8 cellular contexts compared by ENCODE assay signal in the genomic region with DNA sequence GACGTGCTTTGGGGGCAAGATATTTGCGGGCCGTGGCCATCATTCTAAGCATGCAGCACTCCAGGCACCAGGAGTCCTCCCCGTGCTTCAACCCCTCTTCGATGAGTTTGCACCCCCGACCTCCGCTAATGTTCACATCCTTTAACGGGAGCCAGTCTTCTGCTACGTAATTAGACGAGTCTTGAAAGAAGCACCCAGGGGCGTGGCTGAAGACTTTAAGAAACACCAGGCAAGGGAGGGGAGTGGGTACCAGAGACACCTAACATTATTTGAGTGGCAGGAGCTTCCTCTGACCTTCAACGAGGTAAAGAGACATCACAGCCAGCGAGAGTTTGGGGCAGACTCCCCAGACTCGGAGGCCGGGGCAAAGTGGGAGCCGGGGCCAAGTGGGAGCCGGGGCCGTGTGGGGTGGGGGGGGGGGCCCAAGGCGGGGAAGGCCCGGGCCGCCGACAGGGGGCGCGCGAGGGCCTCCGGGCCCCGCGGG.
DNase-seq lines count a peak whose midpoint lies in the region; ATAC-seq and TF ChIP-seq lines count a peak whose summit lies in the region.

No MANE protein-coding gene starts in this region.

- DNase-seq in OCI-M1 (lab: John Stamatoyannopoulos, UW) (peak; percentile 73), cerebellar cortex (ENCODE audit: low spot score) (peak; percentile 18), HK-2 (ENCODE audit: unreplicated experiment) (no peak), hepatic stellate cell (ENCODE audit: low spot score) (no peak)

- no peaks in the 10 kb centered on the region for H3K9me3 ChIP-seq in muscle layer of colon (ENCODE audit: low read length)

- no peaks in the 10 kb centered on the region for H3K27me3 ChIP-seq in muscle layer of colon (ENCODE audit: control insufficient read depth in 1 of 2, insufficient read depth in 2 of 2, low read length in 2 of 2)

- ATAC-seq in GM18498 (IDR thresholded peaks at IDR 0.05; ENCODE audit: unreplicated experiment) (peak; percentile 30), HG02870 (IDR thresholded peaks at IDR 0.05; ENCODE audit: unreplicated experiment) (peak; percentile 31)

- peaks cover 25% of the 10 kb centered on the region for H3K4me1 ChIP-seq in muscle layer of colon (ENCODE audit: insufficient read depth, low read length)

- peak overlapping the region in 1 of 2 donors; percentile 37 for H3K4me3 ChIP-seq in muscle layer of colon (ENCODE audit: low read depth in 1 of 2, low read length in 2 of 2)

- peak overlapping the region; percentile 76; the same call in 1 of the 2 replicates for H3K27ac ChIP-seq in 22Rv1
- peak overlapping the region; percentile 52 for H3K27ac ChIP-seq in muscle layer of colon (ENCODE audit: low read depth, low read length)

- peak overlapping the region; percentile 1 for H3K9ac ChIP-seq in muscle layer of colon (ENCODE audit: low read length)

- TF ChIP-seq CTCF in 22Rv1 (IDR thresholded peaks at IDR 0.05): peak; percentile 99

- peaks cover 8% of the 10 kb centered on the region for H3K36me3 ChIP-seq in muscle layer of colon (ENCODE audit: insufficient read depth, low read length)

Comparison
In these comparisons a context has a peak if more than half of its experiments do, and no peak if none do; other contexts are left out.
1. DNase-seq: peak in OCI-M1 (single experiment) and cerebellar cortex (single experiment); none in HK-2 (single experiment) and hepatic stellate cell (single experiment).